ENCODE assay signal across 9 cellular contexts in genomic region chr15:57551717-57552677, GRCh38. TPM values are rescaled to one million over a fixed set of nuclear protein-coding genes. Genes with fewer than 3 reads are reported as not detected.
DNase-seq lines count a peak whose midpoint lies in the region; ATAC-seq and TF ChIP-seq lines count a peak whose summit lies in the region.
"Had no signal": no experiment of that assay in that cellular context is flagged by ENCODE, and none has a peak within 500 bp of the region (broad histone marks: within the 10 kb centered on the region; RNA-seq: fewer than 3 reads in every experiment).

No MANE protein-coding gene starts in this region.

- no peaks in the 10 kb centered on the region for H3K9me3 Mint-ChIP-seq in activated naive CD8-positive, alpha-beta T cell treated with anti-CD3 and anti-CD28 coated beads, Interleukin-2, amount 50 U/mL, for 24 hours

- H3K4me3 Mint-ChIP-seq in activated naive CD8-positive, alpha-beta T cell treated with anti-CD3 and anti-CD28 coated beads, Interleukin-2, amount 50 U/mL, for 24 hours: no peak overlapping the region

- intact Hi-C loops in uterus (cut with DNase I; ENCODE audit: low total_unique reads): no loop called here

- TF ChIP-seq CTCF in uterus (IDR thresholded peaks at IDR 0.05): no peak

- no peak for TF ChIP-seq POLR2A in uterus (IDR thresholded peaks at IDR 0.05)

- H3K27me3 ChIP-seq in uterus: no peaks in the 10 kb centered on the region

- H3K4me3 ChIP-seq in uterus: no peak overlapping the region

- no peak for ATAC-seq in left lobe of liver
- no peak for ATAC-seq in activated naive CD8-positive, alpha-beta T cell treated with anti-CD3 and anti-CD28 coated beads, Interleukin-2, amount 50 U/mL, for 24 hours

- H3K27me3 Mint-ChIP-seq in activated naive CD8-positive, alpha-beta T cell treated with anti-CD3 and anti-CD28 coated beads, Interleukin-2, amount 50 U/mL, for 24 hours: no peaks in the 10 kb centered on the region

- no peaks in the 10 kb centered on the region for H3K4me1 Mint-ChIP-seq in activated naive CD8-positive, alpha-beta T cell treated with anti-CD3 and anti-CD28 coated beads, Interleukin-2, amount 50 U/mL, for 24 hours

- H3K27ac Mint-ChIP-seq in activated naive CD8-positive, alpha-beta T cell treated with anti-CD3 and anti-CD28 coated beads, Interleukin-2, amount 50 U/mL, for 24 hours: no peak overlapping the region

- no peaks in the 10 kb centered on the region for H3K36me3 ChIP-seq in uterus

- H3K4me1 ChIP-seq in uterus: no peaks in the 10 kb centered on the region

- no peaks in the 10 kb centered on the region for H3K36me3 Mint-ChIP-seq in activated naive CD8-positive, alpha-beta T cell treated with anti-CD3 and anti-CD28 coated beads, Interleukin-2, amount 50 U/mL, for 24 hours (ENCODE audit: low read depth)

- H3K27ac ChIP-seq in uterus: peak overlapping the region; percentile 61 to 80

- DNase-seq in NCI-H345 (lab: John Stamatoyannopoulos, UW): peak; percentile 3
- no peak for DNase-seq in NCI-H345 treated with DMSO at 0.1 percent for 48 hours (lab: John Stamatoyannopoulos, UW; ENCODE audit: unreplicated experiment)
- DNase-seq in cerebellar cortex (ENCODE audit: low spot score): peak; percentile 51
- peak; percentile 45 for DNase-seq in left lobe of liver (ENCODE audit: low spot score)
- no peak for DNase-seq in uterus
- DNase-seq in NOMO-1 (lab: John Stamatoyannopoulos, UW; ENCODE audit: unreplicated experiment in 2 of 2): no peak
- DNase-seq in activated naive CD8-positive, alpha-beta T cell treated with anti-CD3 and anti-CD28 coated beads, Interleukin-2, amount 50 U/mL, for 24 hours: no peak
- no peak for DNase-seq in OCI-M1 (lab: John Stamatoyannopoulos, UW)
- DNase-seq: NCI-H1694 had no signal

- no peaks in the 10 kb centered on the region for H3K9me3 ChIP-seq in uterus

RNA-seq across cellular contexts. Expression of gene MYZAP, which starts 39.7 kb away (rescaled TPM):
- total RNA-seq in left lobe of liver (0.58 TPM), uterus (10 to 100 TPM in 3 of 4 donors, 1 to 10 TPM in 1; 7.7 to 22.5 (median 18.2) TPM)

Comparison
In these comparisons a context has a peak if more than half of its experiments do, and no peak if none do; other contexts are left out.
1. DNase-seq: peak in NCI-H345 (single experiment), cerebellar cortex (single experiment) and left lobe of liver (single experiment); none in NCI-H345 treated with DMSO at 0.1 percent for 48 hours (single experiment), uterus (0 of 2), NOMO-1 (0 of 2), activated naive CD8-positive, alpha-beta T cell treated with anti-CD3 and anti-CD28 coated beads, Interleukin-2, amount 50 U/mL, for 24 hours (single experiment) and OCI-M1 (single experiment).